1 cellular context compared by ENCODE assay signal in the genomic region with DNA sequence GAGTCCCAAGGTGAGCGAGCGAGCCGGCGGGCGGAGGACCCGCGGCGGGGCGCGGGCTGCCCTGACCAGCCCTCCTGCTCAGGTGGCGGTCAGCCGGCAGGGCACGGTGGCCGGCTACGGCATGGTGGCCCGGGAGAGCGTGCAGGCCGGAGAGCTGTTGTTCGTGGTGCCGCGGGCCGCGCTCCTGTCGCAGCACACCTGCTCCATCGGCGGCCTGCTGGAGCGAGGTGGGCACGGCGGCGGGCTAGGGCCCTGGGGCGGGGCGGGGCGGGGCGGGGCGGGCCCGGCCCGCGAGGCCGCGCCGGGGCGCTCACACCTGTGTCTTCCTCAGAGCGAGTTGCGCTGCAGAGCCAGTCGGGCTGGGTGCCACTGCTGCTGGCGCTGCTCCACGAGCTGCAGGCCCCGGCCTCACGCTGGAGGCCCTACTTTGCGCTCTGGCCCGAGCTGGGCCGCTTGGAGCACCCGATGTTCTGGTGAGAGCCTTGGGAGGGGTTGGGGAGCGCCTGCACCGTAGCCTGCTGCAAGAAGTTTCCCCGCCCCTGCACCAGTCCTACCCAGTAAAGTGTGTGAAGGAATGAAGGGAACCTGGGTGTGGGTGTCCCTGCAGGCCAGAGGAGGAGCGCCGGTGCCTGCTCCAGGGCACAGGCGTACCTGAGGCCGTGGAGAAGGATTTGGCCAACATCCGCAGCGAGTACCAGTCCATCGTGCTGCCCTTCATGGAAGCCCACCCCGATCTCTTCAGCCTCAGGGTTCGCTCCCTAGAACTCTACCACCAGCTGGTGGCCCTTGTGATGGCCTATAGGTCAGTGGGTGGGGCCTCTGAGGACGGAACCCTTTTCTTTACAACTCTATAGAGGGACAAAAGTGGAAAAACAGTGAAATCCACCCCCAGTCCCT.
TF ChIP-seq lines count a peak whose summit lies in the region.

No MANE protein-coding gene starts in this region.

TF ChIP-seq in HepG2, 621 proteins besides CTCF, POLR2A, EP300 and RAD21 (continued from another document and continues in another):
- TF ChIP-seq ZNF841 (CRISPR knock-in tag; IDR thresholded peaks at IDR 0.05; ENCODE audit: borderline replicate concordance) = 0 out of 2 replicates have a peak, but pooled peaks have one; percentile 17
- TF ChIP-seq RFX1 (IDR thresholded peaks at IDR 0.05) = no peak
- 0 out of 2 replicates have a peak, but pooled peaks have one; percentile 15 for TF ChIP-seq ZNF850 (CRISPR knock-in tag; conservative IDR thresholded peaks at IDR 0.05)
- 0 out of 2 replicates have a peak, but pooled peaks have one; percentile 3 for TF ChIP-seq ZNF790 (CRISPR knock-in tag; IDR thresholded peaks at IDR 0.05; ENCODE audit: borderline replicate concordance)
- peak; percentile 62; the same call in 1 of the 2 replicates for TF ChIP-seq ZNF879 (CRISPR knock-in tag; IDR thresholded peaks at IDR 0.05)
- peak; percentile 4; the same call in 1 of the 2 replicates for TF ChIP-seq AKAP8 (CRISPR knock-in tag; IDR thresholded peaks at IDR 0.05)
- peak; percentile 3 for TF ChIP-seq RBM39 (IDR thresholded peaks at IDR 0.05; ENCODE audit: low read depth, low read length, poor library complexity, severe bottlenecking)
- TF ChIP-seq TMF1 (CRISPR knock-in tag; IDR thresholded peaks at IDR 0.05; ENCODE audit: low read depth) = no peak
- TF ChIP-seq DZIP1 (CRISPR knock-in tag; IDR thresholded peaks at IDR 0.05) = peak; percentile 84; the same call in 1 of the 2 replicates
- peak; percentile 11; the same call in 1 of the 2 replicates for TF ChIP-seq ZMAT3 (CRISPR knock-in tag; conservative IDR thresholded peaks at IDR 0.05)
- TF ChIP-seq ZNF354B (CRISPR knock-in tag; IDR thresholded peaks at IDR 0.05) = no peak
- 0 out of 2 replicates have a peak, but pooled peaks have one; percentile 53 for TF ChIP-seq TBP (CRISPR knock-in tag; IDR thresholded peaks at IDR 0.05)
- TF ChIP-seq ZNF572 (CRISPR knock-in tag; IDR thresholded peaks at IDR 0.05) = 0 out of 2 replicates have a peak, but pooled peaks have one; percentile 65
- no peak for TF ChIP-seq U2AF2 (IDR thresholded peaks at IDR 0.05; ENCODE audit: low read depth, low read length)
- TF ChIP-seq SRSF4 (IDR thresholded peaks at IDR 0.05; ENCODE audit: low read depth, low read length, poor library complexity, severe bottlenecking) = peak; percentile 22
- no peak; the same call in 1 of the 2 replicates for TF ChIP-seq PBX3 (CRISPR knock-in tag; IDR thresholded peaks at IDR 0.05; ENCODE audit: borderline replicate concordance)
- TF ChIP-seq SRY (CRISPR knock-in tag; IDR thresholded peaks at IDR 0.05) = 0 out of 2 replicates have a peak, but pooled peaks have one; percentile 2
- peak; percentile 36; the same call in 1 of the 2 replicates for TF ChIP-seq ZFX (CRISPR knock-in tag; IDR thresholded peaks at IDR 0.05; ENCODE audit: low read depth)
- 0 out of 2 replicates have a peak, but pooled peaks have one; percentile 34 for TF ChIP-seq DNMT1 (CRISPR knock-in tag; IDR thresholded peaks at IDR 0.05)
- no peak for TF ChIP-seq NONO (IDR thresholded peaks at IDR 0.05)
- peak; percentile 80; the same call in 1 of the 2 replicates for TF ChIP-seq NONO (CRISPR knock-in tag; conservative IDR thresholded peaks at IDR 0.05)
- no peak for TF ChIP-seq ZNF282 (IDR thresholded peaks at IDR 0.05; ENCODE audit: partially characterized antibody)
- peak; percentile 18; the same call in 1 of the 2 replicates for TF ChIP-seq ZBTB46 (CRISPR knock-in tag; IDR thresholded peaks at IDR 0.05; ENCODE audit: borderline replicate concordance)
- no peak for TF ChIP-seq CBX2 (IDR thresholded peaks at IDR 0.05; ENCODE audit: low read depth, low read length)
- peak; percentile 65; the same call in 1 of the 2 replicates for TF ChIP-seq CBX2 (CRISPR knock-in tag; IDR thresholded peaks at IDR 0.05; ENCODE audit: low read depth)
- TF ChIP-seq AGO2 (optimal IDR thresholded peaks at IDR 0.05; ENCODE audit: low read depth, low read length) = peak; percentile 98
- TF ChIP-seq POLR2G (IDR thresholded peaks at IDR 0.05; ENCODE audit: low read depth, low read length) = peak; percentile 42; the same call in 1 of the 2 replicates
- TF ChIP-seq ZNF7 (CRISPR knock-in tag; IDR thresholded peaks at IDR 0.05) = 0 out of 2 replicates have a peak, but pooled peaks have one; percentile 2
- TF ChIP-seq, protein P1, sequence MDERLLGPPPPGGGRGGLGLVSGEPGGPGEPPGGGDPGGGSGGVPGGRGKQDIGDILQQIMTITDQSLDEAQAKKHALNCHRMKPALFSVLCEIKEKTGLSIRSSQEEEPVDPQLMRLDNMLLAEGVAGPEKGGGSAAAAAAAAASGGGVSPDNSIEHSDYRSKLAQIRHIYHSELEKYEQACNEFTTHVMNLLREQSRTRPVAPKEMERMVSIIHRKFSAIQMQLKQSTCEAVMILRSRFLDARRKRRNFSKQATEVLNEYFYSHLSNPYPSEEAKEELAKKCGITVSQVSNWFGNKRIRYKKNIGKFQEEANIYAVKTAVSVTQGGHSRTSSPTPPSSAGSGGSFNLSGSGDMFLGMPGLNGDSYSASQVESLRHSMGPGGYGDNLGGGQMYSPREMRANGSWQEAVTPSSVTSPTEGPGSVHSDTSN (CRISPR knock-in tag; IDR thresholded peaks at IDR 0.05) = no peak
- 0 out of 2 replicates have a peak, but pooled peaks have one; percentile 53 for TF ChIP-seq ZFY (CRISPR knock-in tag; IDR thresholded peaks at IDR 0.05)
- TF ChIP-seq, protein P2, sequence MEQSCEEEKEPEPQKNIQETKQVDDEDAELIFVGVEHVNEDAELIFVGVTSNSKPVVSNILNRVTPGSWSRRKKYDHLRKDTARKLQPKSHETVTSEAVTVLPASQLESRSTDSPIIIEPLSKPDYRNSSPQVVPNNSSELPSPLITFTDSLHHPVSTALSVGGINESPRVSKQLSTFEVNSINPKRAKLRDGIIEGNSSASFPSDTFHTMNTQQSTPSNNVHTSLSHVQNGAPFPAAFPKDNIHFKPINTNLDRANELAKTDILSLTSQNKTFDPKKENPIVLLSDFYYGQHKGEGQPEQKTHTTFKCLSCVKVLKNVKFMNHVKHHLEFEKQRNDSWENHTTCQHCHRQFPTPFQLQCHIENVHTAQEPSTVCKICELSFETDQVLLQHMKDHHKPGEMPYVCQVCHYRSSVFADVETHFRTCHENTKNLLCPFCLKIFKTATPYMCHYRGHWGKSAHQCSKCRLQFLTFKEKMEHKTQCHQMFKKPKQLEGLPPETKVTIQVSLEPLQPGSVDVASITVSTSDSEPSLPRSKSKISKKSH (CRISPR knock-in tag; IDR thresholded peaks at IDR 0.05; ENCODE audit: borderline replicate concordance) = peak; percentile 28; the same call in 1 of the 2 replicates
- 0 out of 2 replicates have a peak, but pooled peaks have one; percentile 63 for TF ChIP-seq ZSCAN30 (CRISPR knock-in tag; IDR thresholded peaks at IDR 0.05)
- TF ChIP-seq MBNL3 (CRISPR knock-in tag; conservative IDR thresholded peaks at IDR 0.05) = no peak
- TF ChIP-seq HOXA7 (CRISPR knock-in tag; IDR thresholded peaks at IDR 0.05) = peak; percentile 69
- peak; percentile 44; the same call in 1 of the 2 replicates for TF ChIP-seq TGIF2 (CRISPR knock-in tag; IDR thresholded peaks at IDR 0.05)
- TF ChIP-seq NR2F6 (IDR thresholded peaks at IDR 0.05) = no peak
- peak; percentile 44; the same call in 1 of the 2 replicates for TF ChIP-seq NR2F6 (CRISPR knock-in tag; IDR thresholded peaks at IDR 0.05)
- no peak for TF ChIP-seq ZZZ3 (CRISPR knock-in tag; IDR thresholded peaks at IDR 0.05; ENCODE audit: borderline replicate concordance)
- TF ChIP-seq, protein P3, sequence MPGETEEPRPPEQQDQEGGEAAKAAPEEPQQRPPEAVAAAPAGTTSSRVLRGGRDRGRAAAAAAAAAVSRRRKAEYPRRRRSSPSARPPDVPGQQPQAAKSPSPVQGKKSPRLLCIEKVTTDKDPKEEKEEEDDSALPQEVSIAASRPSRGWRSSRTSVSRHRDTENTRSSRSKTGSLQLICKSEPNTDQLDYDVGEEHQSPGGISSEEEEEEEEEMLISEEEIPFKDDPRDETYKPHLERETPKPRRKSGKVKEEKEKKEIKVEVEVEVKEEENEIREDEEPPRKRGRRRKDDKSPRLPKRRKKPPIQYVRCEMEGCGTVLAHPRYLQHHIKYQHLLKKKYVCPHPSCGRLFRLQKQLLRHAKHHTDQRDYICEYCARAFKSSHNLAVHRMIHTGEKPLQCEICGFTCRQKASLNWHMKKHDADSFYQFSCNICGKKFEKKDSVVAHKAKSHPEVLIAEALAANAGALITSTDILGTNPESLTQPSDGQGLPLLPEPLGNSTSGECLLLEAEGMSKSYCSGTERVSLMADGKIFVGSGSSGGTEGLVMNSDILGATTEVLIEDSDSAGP (CRISPR knock-in tag; IDR thresholded peaks at IDR 0.05; ENCODE audit: borderline replicate concordance) = peak; percentile 58
- no peak for TF ChIP-seq MAZ (IDR thresholded peaks at IDR 0.05; ENCODE audit: borderline replicate concordance, low read depth, low read length)
- TF ChIP-seq MAZ (CRISPR knock-in tag; IDR thresholded peaks at IDR 0.05; ENCODE audit: low read depth) = peak; percentile 5; the same call in 1 of the 2 replicates
- TF ChIP-seq ZC3H13 (CRISPR knock-in tag; IDR thresholded peaks at IDR 0.05) = peak; percentile 42; the same call in 1 of the 2 replicates
- TF ChIP-seq POLR2AphosphoS2 (IDR thresholded peaks at IDR 0.05; ENCODE audit: low read depth, low read length) = peak; percentile 16; the same call in 1 of the 2 replicates
- TF ChIP-seq ARHGAP35 (CRISPR knock-in tag; IDR thresholded peaks at IDR 0.05; ENCODE audit: borderline replicate concordance) = peak; percentile 33; the same call in 1 of the 2 replicates
- TF ChIP-seq, protein P4, sequence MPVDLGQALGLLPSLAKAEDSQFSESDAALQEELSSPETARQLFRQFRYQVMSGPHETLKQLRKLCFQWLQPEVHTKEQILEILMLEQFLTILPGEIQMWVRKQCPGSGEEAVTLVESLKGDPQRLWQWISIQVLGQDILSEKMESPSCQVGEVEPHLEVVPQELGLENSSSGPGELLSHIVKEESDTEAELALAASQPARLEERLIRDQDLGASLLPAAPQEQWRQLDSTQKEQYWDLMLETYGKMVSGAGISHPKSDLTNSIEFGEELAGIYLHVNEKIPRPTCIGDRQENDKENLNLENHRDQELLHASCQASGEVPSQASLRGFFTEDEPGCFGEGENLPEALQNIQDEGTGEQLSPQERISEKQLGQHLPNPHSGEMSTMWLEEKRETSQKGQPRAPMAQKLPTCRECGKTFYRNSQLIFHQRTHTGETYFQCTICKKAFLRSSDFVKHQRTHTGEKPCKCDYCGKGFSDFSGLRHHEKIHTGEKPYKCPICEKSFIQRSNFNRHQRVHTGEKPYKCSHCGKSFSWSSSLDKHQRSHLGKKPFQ (CRISPR knock-in tag; IDR thresholded peaks at IDR 0.05; ENCODE audit: insufficient replicate concordance) = peak; percentile 89
- peak; percentile 67 for TF ChIP-seq UBTF (CRISPR knock-in tag; IDR thresholded peaks at IDR 0.05)
- TF ChIP-seq EEA1 (CRISPR knock-in tag; IDR thresholded peaks at IDR 0.05; ENCODE audit: borderline replicate concordance) = 0 out of 2 replicates have a peak, but pooled peaks have one; percentile 9
- peak; percentile 58; the same call in 1 of the 2 replicates for TF ChIP-seq HIVEP1 (CRISPR knock-in tag; IDR thresholded peaks at IDR 0.05)
